ENCODE assay signal across 9 cellular contexts in genomic region chr19:916645-917322, GRCh38. TPM values are rescaled to one million over a fixed set of nuclear protein-coding genes. Genes with fewer than 3 reads are reported as not detected.
A peak's percentile ranks its signal among the peaks of the same experiment; 100 is the strongest.
DNase-seq lines count a peak whose midpoint lies in the region; ATAC-seq and TF ChIP-seq lines count a peak whose summit lies in the region.
"Had no signal": no experiment of that assay in that cellular context is flagged by ENCODE, and none has a peak within 500 bp of the region (broad histone marks: within the 10 kb centered on the region; RNA-seq: fewer than 3 reads in every experiment).

No MANE protein-coding gene starts in this region.

- H3K27ac ChIP-seq in OCI-LY7 (ENCODE audit: low read depth, low read length, poor library complexity, severe bottlenecking) (no peak overlapping the region), esophagus muscularis mucosa (replicated peaks in 1 of 4) (no peak overlapping the region), gastroesophageal sphincter (no peak overlapping the region)
- H3K27ac ChIP-seq: ovary had no signal

- POLR2A ChIA-PET in OCI-LY7 (lab: Charles Lee), result no interaction called here

- peaks cover 6% of the 10 kb centered on the region; the same call in 1 of the 2 replicates for H3K79me2 ChIP-seq in OCI-LY7 (ENCODE audit: insufficient read depth, low read depth, low read length)

- ATAC-seq in HG03139 (IDR thresholded peaks at IDR 0.05; ENCODE audit: unreplicated experiment) (no peak), gastroesophageal sphincter (no peak)

- peak overlapping the region; percentile 32; the same call in 1 of the 2 replicates for H3K4me2 ChIP-seq in OCI-LY7 (ENCODE audit: low read length)

- CTCF ChIA-PET in OCI-LY7 (lab: Charles Lee; ENCODE audit: unreplicated experiment), result no interaction called here

- H3K36me3 ChIP-seq in OCI-LY7 (ENCODE audit: insufficient read depth, low read length), result no peaks in the 10 kb centered on the region
- no peaks in the 10 kb centered on the region for H3K36me3 ChIP-seq in esophagus muscularis mucosa
- no peaks in the 10 kb centered on the region for H3K36me3 ChIP-seq in gastroesophageal sphincter
- H3K36me3 ChIP-seq: ovary had no signal

- no peaks in the 10 kb centered on the region for H3K9me2 ChIP-seq in OCI-LY7 (ENCODE audit: insufficient read depth, low read length)

- H3K27me3 ChIP-seq in esophagus muscularis mucosa (peaks cover 3 to 54% (median 48%) of the 10 kb centered on the region in 4 donors), gastroesophageal sphincter (peaks cover 57% of the 10 kb centered on the region)

- WGBS in esophagus muscularis mucosa, result 20% methylated on average over 30 of the region's 35 CpGs
- 78 to 80% methylated on average over 2 to 7 of the region's 35 CpGs for WGBS in gastroesophageal sphincter (ENCODE audit: low coverage in 1 of 2), 2 donors

- TF ChIP-seq CTCF in OCI-LY7 (conservative IDR thresholded peaks at IDR 0.05; ENCODE audit: low read length) (no peak), esophagus muscularis mucosa (IDR thresholded peaks at IDR 0.05) (no peak), gastroesophageal sphincter (IDR thresholded peaks at IDR 0.05) (no peak)

- no peak overlapping the region for H2AFZ ChIP-seq in OCI-LY7 (ENCODE audit: low read length)

- TF ChIP-seq POLR2A in esophagus muscularis mucosa (IDR thresholded peaks at IDR 0.05; ENCODE audit: low read depth), result no peak
- TF ChIP-seq POLR2A in gastroesophageal sphincter (IDR thresholded peaks at IDR 0.05), result no peak

- H3K4me1 ChIP-seq in OCI-LY7 (ENCODE audit: insufficient read depth, low read length, poor library complexity, severe bottlenecking) (peaks cover 11% of the 10 kb centered on the region), esophagus muscularis mucosa (peaks cover 34 to 69% (median 59%) of the 10 kb centered on the region in 4 donors), gastroesophageal sphincter (peaks cover 0 to 72% (median 25%) of the 10 kb centered on the region in 3 donors)

- H3K4me3 ChIP-seq in OCI-LY7 (ENCODE audit: low read depth, low read length, poor library complexity, severe bottlenecking) (no peak overlapping the region), esophagus muscularis mucosa (peak overlapping the region; percentile 30 to 52 (median 43)), gastroesophageal sphincter (peak overlapping the region in 1 of 2 donors; percentile 44)
- H3K4me3 ChIP-seq: ovary had no signal

- TF ChIP-seq EP300 in esophagus muscularis mucosa (IDR thresholded peaks at IDR 0.05), result no peak
- no peak for TF ChIP-seq EP300 in gastroesophageal sphincter (IDR thresholded peaks at IDR 0.05)

- BruUV-seq in OCI-LY7 (replicated peaks; lab: Mats Ljungman, UMichigan), result no TSS peak

- H3K9me3 ChIP-seq in OCI-LY7 (ENCODE audit: low read length) (no peaks in the 10 kb centered on the region), esophagus muscularis mucosa (no peaks in the 10 kb centered on the region), gastroesophageal sphincter (no peaks in the 10 kb centered on the region)
- H3K9me3 ChIP-seq: ovary had no signal

- no peaks in the 10 kb centered on the region for H4K20me1 ChIP-seq in OCI-LY7 (ENCODE audit: insufficient read depth, low read length)

- intact Hi-C loops in OCI-LY7 (cut with micrococcal nuclease; ENCODE audit: unreplicated experiment), result loop anchor here (1.0 kb wide), 1 partner anchor 54 kb away; no protein-coding TSS in a partner anchor
- intact Hi-C loops in esophagus muscularis mucosa (cut with DNase I), result no loop called here

- DNase-seq in NCI-H748 (lab: John Stamatoyannopoulos, UW; ENCODE audit: unreplicated experiment), result peak; percentile 56
- no peak for DNase-seq in NCI-H748 treated with DMSO at 0.1 percent for 48 hours (lab: John Stamatoyannopoulos, UW)
- DNase-seq in OCI-LY7 (ENCODE audit: low spot score), result no peak
- DNase-seq in esophagus muscularis mucosa (ENCODE audit: extremely low spot score), result no peak
- DNase-seq in stimulated activated CD4-positive, alpha-beta T cell treated with anti-CD3 and anti-CD28 coated beads, Interleukin-4, amount 100 ng/mL, for 1 hour, result peak; percentile 53
- DNase-seq in NCI-H510A (lab: John Stamatoyannopoulos, UW), result no peak

RNA-seq across cellular contexts. Expression of gene KISS1R, which starts 0.3 kb away (rescaled TPM):
- not detected in 2 replicates for total RNA-seq in OCI-LY7 (2014; rRNA removed; shearing (Covaris generic))
- not detected in 2 replicates for total RNA-seq in OCI-LY7 (2022)
- not detected for total RNA-seq in esophagus muscularis mucosa
- not detected for total RNA-seq in gastroesophageal sphincter

RNA-seq across cellular contexts. Expression of gene R3HDM4, which starts 3.8 kb away (rescaled TPM):
- 39.5 and 43.5 TPM in 2 replicates for total RNA-seq in OCI-LY7 (2014; rRNA removed; shearing (Covaris generic))
- total RNA-seq in OCI-LY7 (2022) (64.9 and 75.2 TPM in 2 replicates), esophagus muscularis mucosa (10 to 100 TPM; 32.0 to 52.5 (median 40.0) TPM), gastroesophageal sphincter (10 to 100 TPM; 23.7 to 44.9 (median 32.9) TPM)

RNA-seq across cellular contexts. Expression of gene ARID3A, which starts 9.1 kb away (rescaled TPM):
- 7.9 and 9.9 TPM in 2 replicates for total RNA-seq in OCI-LY7 (2014; rRNA removed; shearing (Covaris generic))
- 21.6 and 23.5 TPM in 2 replicates for total RNA-seq in OCI-LY7 (2022)
- total RNA-seq in esophagus muscularis mucosa, result 1 to 10 TPM; 2.9 to 8.4 (median 5.0) TPM
- 1 to 10 TPM; 3.6 to 6.2 (median 4.9) TPM for total RNA-seq in gastroesophageal sphincter

RNA-seq across cellular contexts. Expression of gene RNU6-9, which starts 23.5 kb away (rescaled TPM):
- not detected in 2 replicates for total RNA-seq in OCI-LY7 (2014; rRNA removed; shearing (Covaris generic))
- total RNA-seq in OCI-LY7 (2022), result not detected in 2 replicates
- total RNA-seq in esophagus muscularis mucosa, result not detected
- not detected for total RNA-seq in gastroesophageal sphincter
- total RNA-seq: ovary had no signal

RNA-seq across cellular contexts. Expression of gene MED16, which starts 23.8 kb away (rescaled TPM):
- total RNA-seq in OCI-LY7 (2014; rRNA removed; shearing (Covaris generic)), result 12.9 and 19.1 TPM in 2 replicates
- total RNA-seq in OCI-LY7 (2022) (54.3 and 61.4 TPM in 2 replicates), esophagus muscularis mucosa (10 to 100 TPM; 26.3 to 50.9 (median 37.2) TPM), gastroesophageal sphincter (10 to 100 TPM; 20.2 to 40.3 (median 28.1) TPM)

Comparison
In these comparisons a context has a peak if more than half of its experiments do, and no peak if none do; other contexts are left out.
1. DNase-seq: peak in NCI-H748 (single experiment) and stimulated activated CD4-positive, alpha-beta T cell treated with anti-CD3 and anti-CD28 coated beads, Interleukin-4, amount 100 ng/mL, for 1 hour (single experiment); none in NCI-H748 treated with DMSO at 0.1 percent for 48 hours (single experiment), OCI-LY7 (single experiment), esophagus muscularis mucosa (single experiment) and NCI-H510A (single experiment).